Comparison of ENCODE assay signal across 27 cellular contexts in the genomic region with DNA sequence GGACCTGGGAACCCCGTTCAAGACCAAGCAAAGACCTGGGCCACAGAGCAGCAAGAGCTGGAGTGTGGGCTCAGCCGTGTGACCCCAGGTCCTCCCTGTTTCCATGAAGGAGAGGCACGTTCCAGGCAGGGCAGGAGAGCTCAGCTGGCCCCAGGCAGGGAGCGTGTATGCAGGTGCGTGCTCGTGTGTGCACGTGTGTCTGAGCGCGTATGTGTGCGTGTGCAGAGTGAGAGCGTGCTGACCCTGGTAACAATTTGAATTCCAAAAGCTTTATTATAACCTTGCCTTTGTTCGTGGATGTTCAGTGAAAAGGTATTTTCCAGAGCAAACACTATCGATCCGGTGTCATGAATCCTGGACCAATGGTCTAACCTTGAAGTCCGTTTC. TPM values are rescaled to one million over a fixed set of nuclear protein-coding genes. Genes with fewer than 3 reads are reported as not detected.
DNase-seq lines count a peak whose midpoint lies in the region; ATAC-seq, FAIRE-seq and TF ChIP-seq lines count a peak whose summit lies in the region.
"Had no signal": no experiment of that assay in that cellular context is flagged by ENCODE, and none has a peak within 500 bp of the region (broad histone marks: within the 10 kb centered on the region; RNA-seq: fewer than 3 reads in every experiment).

No MANE protein-coding gene starts in this region.

- no peaks in the 10 kb centered on the region for H3K79me1 ChIP-seq in H9 (ENCODE audit: insufficient read depth, low read depth, low read length, poor library complexity, severe bottlenecking)

- H3F3A ChIP-seq in neural progenitor cell (ENCODE audit: low read depth) = no peaks in the 10 kb centered on the region

- H3K27me3 ChIP-seq in right cardiac atrium (ENCODE audit: control insufficient read depth, insufficient read depth) (no peaks in the 10 kb centered on the region), heart left ventricle (no peaks in the 10 kb centered on the region), H9 (ENCODE audit: insufficient read depth, low read length) (no peaks in the 10 kb centered on the region), neural progenitor cell (no peaks in the 10 kb centered on the region)
- H3K27me3 ChIP-seq: BE2C had no signal

- peaks cover 2% of the 10 kb centered on the region for H3K27me3 Mint-ChIP-seq in H9 (ENCODE audit: low read depth)
- H3K27me3 Mint-ChIP-seq in neural progenitor cell (ENCODE audit: insufficient read depth, low read depth) = peaks cover 8% of the 10 kb centered on the region
- H3K27me3 Mint-ChIP-seq: CD4-positive, alpha-beta T cell had no signal

- H3K9me3 Mint-ChIP-seq in H9 (no peaks in the 10 kb centered on the region; a peak in 1 of 5 replicates), neural progenitor cell (peaks cover 8% of the 10 kb centered on the region)

- TF ChIP-seq CTCF in heart left ventricle (IDR thresholded peaks at IDR 0.05) (no peak), H9 (conservative IDR thresholded peaks at IDR 0.05) (no peak), neural progenitor cell (IDR thresholded peaks at IDR 0.05) (no peak)

- no peak overlapping the region for H4K5ac ChIP-seq in H9 (ENCODE audit: insufficient read length, low read depth, low read length)

- ATAC-seq in right cardiac atrium = no peak
- no peak for ATAC-seq in heart left ventricle
- no peak for ATAC-seq in HG02759 (IDR thresholded peaks at IDR 0.05; ENCODE audit: unreplicated experiment)
- ATAC-seq: A549 had no signal

- H3K9me3 ChIP-seq in right cardiac atrium (ENCODE audit: control insufficient read depth, low read length) = no peaks in the 10 kb centered on the region
- H3K9me3 ChIP-seq in heart left ventricle = no peaks in the 10 kb centered on the region
- no peaks in the 10 kb centered on the region for H3K9me3 ChIP-seq in H9 (ENCODE audit: control insufficient read depth, low read depth, low read length)
- H3K9me3 ChIP-seq in neural progenitor cell (ENCODE audit: low read depth) = no peaks in the 10 kb centered on the region
- H3K9me3 ChIP-seq: A549 had no signal

- H3K4me1 ChIP-seq in right cardiac atrium (ENCODE audit: control insufficient read depth, insufficient read depth, low read length) = peaks cover 3% of the 10 kb centered on the region
- H3K4me1 ChIP-seq in heart left ventricle = peaks cover 0 to 26% (median 7%) of the 10 kb centered on the region in 12 donors
- no peaks in the 10 kb centered on the region for H3K4me1 ChIP-seq in H9 (ENCODE audit: insufficient read depth, low read length)
- no peaks in the 10 kb centered on the region for H3K4me1 ChIP-seq in neural progenitor cell
- H3K4me1 ChIP-seq: A549, BE2C had no signal

- H4K20me1 ChIP-seq in H9 (ENCODE audit: control insufficient read depth, insufficient read depth, insufficient read length) = no peaks in the 10 kb centered on the region
- H4K20me1 ChIP-seq in neural progenitor cell (ENCODE audit: low read depth) = no peaks in the 10 kb centered on the region

- no peak overlapping the region for H3K4ac ChIP-seq in H9 (ENCODE audit: low read depth, low read length)

- H2BK5ac ChIP-seq in H9 (ENCODE audit: insufficient read length, low read length) = no peak overlapping the region

- DNase-seq in right cardiac atrium (peak in 2 of 3 donors; percentile 1 to 6), heart left ventricle (no peak), H9 (no peak), neural progenitor cell (ENCODE audit: low spot score) (no peak), urothelium cell line (ENCODE audit: low spot score) (no peak), NCI-H128 (lab: John Stamatoyannopoulos, UW; ENCODE audit: unreplicated experiment) (no peak)
- DNase-seq: 8988T; ACHN; AML-193; BE2C; Calu3; CD4-positive, alpha-beta T cell; CD8-positive, alpha-beta memory T cell; DMS53; DMS79 treated with DMSO at 0.1 percent for 48 hours; GF-D8; GOT3; HCEC 1CT had no signal

- H3K4me3 ChIP-seq in right cardiac atrium (ENCODE audit: low read length) = no peak overlapping the region
- H3K4me3 ChIP-seq in heart left ventricle = no peak overlapping the region
- H3K4me3 ChIP-seq in neural progenitor cell = no peak overlapping the region
- H3K4me3 ChIP-seq: A549; BLaER1 treated with 17β-estradiol and CSF1 and Interleukin-3, amounts not matched to agents 10 nM and 100 nM had no signal

- H3K36me3 Mint-ChIP-seq in H9 (ENCODE audit: insufficient read depth in 1 of 3, low read depth in 3 of 3) (no peaks in the 10 kb centered on the region; a peak in 1 of 7 replicates), neural progenitor cell (no peaks in the 10 kb centered on the region)
- H3K36me3 Mint-ChIP-seq: CD14-positive monocyte had no signal

- FAIRE-seq in urothelium cell line (lab: Jason Lieb, UNC) = peak; percentile 85
- FAIRE-seq: A549, GM12891, GM18507, H54 had no signal

- no peak overlapping the region for H2BK15ac ChIP-seq in H9 (ENCODE audit: low read depth, low read length)

- H3K4me1 Mint-ChIP-seq in H9 = no peaks in the 10 kb centered on the region
- H3K4me1 Mint-ChIP-seq in neural progenitor cell = peaks cover 9% of the 10 kb centered on the region
- H3K4me1 Mint-ChIP-seq: CD14-positive monocyte had no signal

- no peak overlapping the region for H3K56ac ChIP-seq in H9 (ENCODE audit: insufficient read length, low read depth, low read length)

- H2BK20ac ChIP-seq in H9 (ENCODE audit: low read depth, low read length, poor library complexity, severe bottlenecking) = no peak overlapping the region

- H3K14ac ChIP-seq in H9 (ENCODE audit: insufficient read depth, low read length) = no peak overlapping the region

- H2BK12ac ChIP-seq in H9 (ENCODE audit: insufficient read length, low read depth, low read length) = no peak overlapping the region

- H3K27ac Mint-ChIP-seq in H9 = no peak overlapping the region
- H3K27ac Mint-ChIP-seq in neural progenitor cell = peak overlapping the region; percentile 72
- H3K27ac Mint-ChIP-seq: CD14-positive monocyte; CD4-positive, alpha-beta T cell had no signal

- intact Hi-C loops in right cardiac atrium (cut with DNase I) = no loop called here
- intact Hi-C loops in heart left ventricle (cut with DNase I) = no loop called here

- no peak overlapping the region for H3T11ph ChIP-seq in H9 (ENCODE audit: low read length)

- H3K4me3 Mint-ChIP-seq in H9 (no peak overlapping the region), neural progenitor cell (no peak overlapping the region)
- H3K4me3 Mint-ChIP-seq: CD14-positive monocyte; CD4-positive, alpha-beta T cell; CD8-positive, alpha-beta memory T cell had no signal

- no peaks in the 10 kb centered on the region for H3K79me2 ChIP-seq in H9 (ENCODE audit: insufficient read depth, low read length)
- no peaks in the 10 kb centered on the region for H3K79me2 ChIP-seq in neural progenitor cell (ENCODE audit: low read depth)

- peak overlapping the region; percentile 42 for H3K18ac ChIP-seq in H9 (ENCODE audit: insufficient read length, low read depth, low read length)

- no peak overlapping the region for H2AK5ac ChIP-seq in H9 (ENCODE audit: insufficient read length, low read length)

- H4K91ac ChIP-seq in H9 (ENCODE audit: insufficient read length, low read depth, low read length) = no peak overlapping the region

- H3K36me3 ChIP-seq in heart left ventricle = no peaks in the 10 kb centered on the region
- no peaks in the 10 kb centered on the region for H3K36me3 ChIP-seq in neural progenitor cell
- H3K36me3 ChIP-seq: BE2C; BLaER1 treated with 17β-estradiol and CSF1 and Interleukin-3, amounts not matched to agents 10 nM and 100 nM had no signal

- H3K23ac ChIP-seq in H9 (ENCODE audit: insufficient read length, low read depth, low read length) = no peak overlapping the region

- no peak overlapping the region for H3K9ac ChIP-seq in H9 (ENCODE audit: extremely low read depth, insufficient read length, low read length)
- H3K9ac ChIP-seq in neural progenitor cell = no peak overlapping the region
- H3K9ac ChIP-seq: BLaER1 treated with 17β-estradiol and CSF1 and Interleukin-3, amounts not matched to agents 10 nM and 100 nM had no signal

- no peak overlapping the region for H4K8ac ChIP-seq in H9 (replicated peaks; ENCODE audit: insufficient read length, low read depth, low read length)

- no peak for TF ChIP-seq POLR2A in heart left ventricle (IDR thresholded peaks at IDR 0.05)

- H3K4me2 ChIP-seq in H9 (ENCODE audit: insufficient read depth, insufficient read length, low read length) = no peak overlapping the region
- no peak overlapping the region for H3K4me2 ChIP-seq in neural progenitor cell
- H3K4me2 ChIP-seq: A549 had no signal

- H2BK120ac ChIP-seq in H9 (ENCODE audit: low read depth, low read length, poor library complexity, severe bottlenecking) = no peak overlapping the region

- no peaks in the 10 kb centered on the region for H3K23me2 ChIP-seq in H9 (ENCODE audit: insufficient read length, low read depth, low read length, poor library complexity, severe bottlenecking)

- H3K27ac ChIP-seq in right cardiac atrium (ENCODE audit: low read length) (no peak overlapping the region), heart left ventricle (no peak overlapping the region), H9 (ENCODE audit: insufficient read length, low read depth, low read length) (no peak overlapping the region), neural progenitor cell (no peak overlapping the region)
- H3K27ac ChIP-seq: A549; BLaER1 treated with 17β-estradiol and CSF1 and Interleukin-3, amounts not matched to agents 10 nM and 100 nM had no signal

- 94% methylated on average over 15 of the region's 15 CpGs for WGBS in right cardiac atrium
- WGBS in heart left ventricle, 4 donors = 87 to 94% (median 91%) methylated on average over 15 of the region's 15 CpGs
- WGBS in H9 (ENCODE audit: extremely low coverage, insufficient read length, low lambda C conversion rate) = no CpG with 5 or more reads among the region's 15 CpGs

- no peak overlapping the region for H2AFZ ChIP-seq in H9 (ENCODE audit: low read length)
- no peak overlapping the region for H2AFZ ChIP-seq in neural progenitor cell (replicated peaks)

RNA-seq across cellular contexts. Expression of a gene that starts 54.6 kb away (rescaled TPM):
- total RNA-seq in right cardiac atrium = not detected
- not detected for polyA plus RNA-seq in right cardiac atrium
- not detected for total RNA-seq in heart left ventricle
- polyA plus RNA-seq in heart left ventricle = not detected
- total RNA-seq in H9 (2021) = not detected in 2 replicates
- not detected in 2 replicates for total RNA-seq in neural progenitor cell (ENCODE audit: low replicate concordance)
- total RNA-seq: Calu3; CD4-positive, alpha-beta T cell; CD8-positive, alpha-beta memory T cell; Daoy; G401 had no signal
- polyA plus RNA-seq: A549; CD14-positive monocyte; CD8-positive, alpha-beta memory T cell had no signal

Comparison
In these comparisons a context has a peak if more than half of its experiments do, and no peak if none do; other contexts are left out.
1. DNase-seq: peak in right cardiac atrium (2 of 3); none in heart left ventricle (0 of 5), H9 (single experiment), neural progenitor cell (single experiment), urothelium cell line (single experiment) and NCI-H128 (single experiment).